In genomic region chr10:27241640-27242472, GRCh38 we compare ENCODE assay signal across 1 cellular context.
A peak's percentile ranks its signal among the peaks of the same experiment; 100 is the strongest.
TF ChIP-seq lines count a peak whose summit lies in the region.

No MANE protein-coding gene starts in this region.

TF ChIP-seq in K562, 482 proteins besides CTCF, POLR2A, EP300 and RAD21 (continued from another document and continues in another):
- TF ChIP-seq CHD7 (IDR thresholded peaks at IDR 0.05; ENCODE audit: low read depth, low read length) (no peak), PKNOX1 (IDR thresholded peaks at IDR 0.05) (peak; percentile 55), RBM34 (IDR thresholded peaks at IDR 0.05; ENCODE audit: borderline replicate concordance, insufficient read depth, low read length) (no peak), FUS (optimal IDR thresholded peaks at IDR 0.05; ENCODE audit: low read depth, low read length) (no peak), SRSF1 (IDR thresholded peaks at IDR 0.05; ENCODE audit: low read depth, low read length) (no peak), ZNF3 (CRISPR knock-in tag; IDR thresholded peaks at IDR 0.05) (no peak), MTA3 (IDR thresholded peaks at IDR 0.05; ENCODE audit: borderline replicate concordance) (0 out of 2 replicates have a peak, but pooled peaks have one; percentile 45), ZNF778 (CRISPR knock-in tag; IDR thresholded peaks at IDR 0.05) (no peak), HMG20B (CRISPR knock-in tag; IDR thresholded peaks at IDR 0.05) (no peak), ZBTB26 (CRISPR knock-in tag; IDR thresholded peaks at IDR 0.05) (no peak), ZFPM2 (CRISPR knock-in tag; IDR thresholded peaks at IDR 0.05) (no peak), KLF13 (tag; IDR thresholded peaks at IDR 0.05; ENCODE audit: borderline replicate concordance, low read depth) (peak; percentile 56; the same call in 1 of the 2 replicates), ZEB2 (IDR thresholded peaks at IDR 0.05) (no peak), MBD1 (CRISPR knock-in tag; IDR thresholded peaks at IDR 0.05) (no peak), KLF16 (IDR thresholded peaks at IDR 0.05) (no peak; the same call in 1 of the 2 replicates), FOXK2 (conservative IDR thresholded peaks at IDR 0.05 in 1 of 2, IDR thresholded peaks at IDR 0.05 in 1 of 2; ENCODE audit: low read depth in 2 of 2) (peak in 1 of 2 experiments; percentile 51; a peak in 3 of 4 replicates), BRCA1 (IDR thresholded peaks at IDR 0.05) (no peak), BRCA1 (CRISPR knock-in tag; IDR thresholded peaks at IDR 0.05) (no peak), LEF1 (IDR thresholded peaks at IDR 0.05) (no peak), CREBBP (IDR thresholded peaks at IDR 0.05; ENCODE audit: low read depth, low read length) (no peak), U2AF1 (optimal IDR thresholded peaks at IDR 0.05; ENCODE audit: low read depth, low read length) (no peak), SMC3 (conservative IDR thresholded peaks at IDR 0.05; ENCODE audit: insufficient read depth, low read depth, low read length) (no peak), KDM5B (IDR thresholded peaks at IDR 0.05; ENCODE audit: insufficient replicate concordance, low read depth, low read length) (no peak), POLR3G (IDR thresholded peaks at IDR 0.05; ENCODE audit: extremely low read depth, insufficient read length, insufficient replicate concordance) (no peak), TEAD1 (CRISPR knock-in tag; IDR thresholded peaks at IDR 0.05) (peak in 1 of 2 experiments; percentile 77; a peak in 2 of 4 replicates), RHOXF2B (CRISPR knock-in tag; conservative IDR thresholded peaks at IDR 0.05) (no peak), SFPQ (IDR thresholded peaks at IDR 0.05; ENCODE audit: low read depth, low read length) (no peak), CCAR2 (IDR thresholded peaks at IDR 0.05; ENCODE audit: low read depth, low read length) (no peak), SOX6 (IDR thresholded peaks at IDR 0.05) (peak; percentile 66), PREB (CRISPR knock-in tag; IDR thresholded peaks at IDR 0.05) (no peak), GTF3C2 (IDR thresholded peaks at IDR 0.05; ENCODE audit: borderline replicate concordance, extremely low read depth, insufficient read length) (no peak), MYNN (IDR thresholded peaks at IDR 0.05) (no peak), MYNN (CRISPR knock-in tag; IDR thresholded peaks at IDR 0.05) (no peak), ZHX1 (conservative IDR thresholded peaks at IDR 0.05; ENCODE audit: low read length) (no peak)
